Comparison of ENCODE assay signal across 10 cellular contexts in genomic region chr20:38893056-38893455, GRCh38. TPM values are rescaled to one million over a fixed set of nuclear protein-coding genes. Genes with fewer than 3 reads are reported as not detected.
DNase-seq lines count a peak whose midpoint lies in the region; ATAC-seq, FAIRE-seq and TF ChIP-seq lines count a peak whose summit lies in the region.
"Had no signal": no experiment of that assay in that cellular context is flagged by ENCODE, and none has a peak within 500 bp of the region (broad histone marks: within the 10 kb centered on the region; RNA-seq: fewer than 3 reads in every experiment).

No MANE protein-coding gene starts in this region.

- CTCF ChIA-PET in T-cell (lab: Charles Lee) (interaction anchor here (0.6 to 2.5 kb wide), 27 partner anchors 8 to 250 kb away, joined by 3 to 20 read pairs (median 4); partner anchors contain the start of gene PPP1R16B (in 1 of the 2)), endothelial cell of umbilical vein (lab: Charles Lee) (interaction anchor here (0.6 to 2.9 kb wide), 28 partner anchors 10 to 245 kb away, joined by 3 to 17 read pairs (median 4); partner anchors contain the start of genes DHX35, FAM83D and PPP1R16B)

- peaks cover 0 to 42% (median 37%) of the 10 kb centered on the region in 10 experiments; a peak in 17 of 20 replicates for H3K4me1 ChIP-seq in BLaER1 treated with 17β-estradiol and CSF1 and Interleukin-3, amounts not matched to agents 10 nM and 100 nM
- peaks cover 5% of the 10 kb centered on the region for H3K4me1 ChIP-seq in endothelial cell of umbilical vein (ENCODE audit: control insufficient read depth, extremely low read depth, insufficient read depth, low read length)
- no peaks in the 10 kb centered on the region for H3K4me1 ChIP-seq in ovary (ENCODE audit: insufficient read depth)

- no peaks in the 10 kb centered on the region for H3K9me3 Mint-ChIP-seq in T-cell

- no peak overlapping the region for H2AFZ ChIP-seq in endothelial cell of umbilical vein (ENCODE audit: low read depth, low read length)

- no peaks in the 10 kb centered on the region for H3K79me2 ChIP-seq in endothelial cell of umbilical vein (ENCODE audit: control insufficient read depth, insufficient read depth, low read length)

- H3K27ac Mint-ChIP-seq in T-cell, result peak overlapping the region; percentile 96

- H3K4me3 Mint-ChIP-seq in T-cell, result peak overlapping the region; percentile 10 to 61 (median 43)

- POLR2A ChIA-PET in T-cell (lab: Charles Lee), result interaction anchor here (0.5 to 0.8 kb wide), 6 partner anchors 37 to 86 kb away, joined by 3 to 10 read pairs (median 3); no protein-coding TSS in a partner anchor
- POLR2A ChIA-PET in endothelial cell of umbilical vein (lab: Charles Lee), result no interaction called here

- DNase-seq in T-cell, result peak in 1 of 34 experiments; percentile 15
- DNase-seq in endothelial cell of umbilical vein (ENCODE audit: low read depth, low spot score), result peak; percentile 25
- no peak for DNase-seq in ovary
- no peak for DNase-seq in NCI-H82 treated with DMSO at 0.1 percent for 48 hours (lab: John Stamatoyannopoulos, UW; ENCODE audit: unreplicated experiment)

- ATAC-seq in GM19395 (IDR thresholded peaks at IDR 0.05; ENCODE audit: unreplicated experiment) (peak; percentile 17), T-cell (replicated peaks in 1 of 4) (peak in 3 of 4 experiments; percentile 21 to 35 (median 28)), GM21367 (IDR thresholded peaks at IDR 0.05; ENCODE audit: unreplicated experiment) (no peak), GM19324 (IDR thresholded peaks at IDR 0.05; ENCODE audit: low FRiP score, unreplicated experiment) (no peak)

- H3K9me1 ChIP-seq in endothelial cell of umbilical vein (replicated peaks; ENCODE audit: control insufficient read depth, extremely low read depth, insufficient read depth, low read length), result no peaks in the 10 kb centered on the region

- WGBS in ovary, 3 donors, result 10 to 19% (median 17%) methylated on average over 4 of the region's 4 CpGs

- H3K9ac ChIP-seq in BLaER1 treated with 17β-estradiol and CSF1 and Interleukin-3, amounts not matched to agents 10 nM and 100 nM, result 0 out of 22 replicates have a peak overlapping the region, but pooled peaks of 2 of the 11 experiments have one; percentile 15 to 35
- no peak overlapping the region for H3K9ac ChIP-seq in endothelial cell of umbilical vein (replicated peaks; ENCODE audit: extremely low read depth, insufficient read depth, low read length)

- no peaks in the 10 kb centered on the region for H3K9me3 ChIP-seq in BLaER1 treated with 17β-estradiol and CSF1 and Interleukin-3, amounts not matched to agents 10 nM and 100 nM (replicated peaks in 1 of 11)
- no peaks in the 10 kb centered on the region for H3K9me3 ChIP-seq in endothelial cell of umbilical vein (replicated peaks; ENCODE audit: control insufficient read depth, insufficient read depth, low read length)
- no peaks in the 10 kb centered on the region for H3K9me3 ChIP-seq in ovary
- H3K9me3 ChIP-seq: body of pancreas had no signal

- no peak overlapping the region for H3K27ac ChIP-seq in BLaER1 treated with 17β-estradiol and CSF1 and Interleukin-3, amounts not matched to agents 10 nM and 100 nM
- H3K27ac ChIP-seq in endothelial cell of umbilical vein (ENCODE audit: insufficient read depth, low read depth, low read length) (no peak overlapping the region), ovary (no peak overlapping the region)
- H3K27ac ChIP-seq: epithelial cell of prostate had no signal

- no peak for TF ChIP-seq EP300 in ovary (IDR thresholded peaks at IDR 0.05)

- intact Hi-C loops in endothelial cell of umbilical vein (cut with micrococcal nuclease) (loop anchor here (1.0 to 2.0 kb wide), 3 partner anchors 64 to 247 kb away; no protein-coding TSS in a partner anchor), ovary (cut with DNase I) (loop anchor here in 2 of 4 donors (5.0 to 10.0 kb wide), 2 partner anchors 238 to 246 kb away; no protein-coding TSS in a partner anchor)

- H3K27me3 Mint-ChIP-seq in T-cell, result no peaks in the 10 kb centered on the region

- TF ChIP-seq POLR2A in endothelial cell of umbilical vein (IDR thresholded peaks at IDR 0.05; ENCODE audit: low read depth, low read length) (no peak), ovary (IDR thresholded peaks at IDR 0.05) (no peak)

- peaks cover 29% of the 10 kb centered on the region for H3K36me3 Mint-ChIP-seq in T-cell

- H3K4me2 ChIP-seq in BLaER1 treated with 17β-estradiol and CSF1 and Interleukin-3, amounts not matched to agents 10 nM and 100 nM, result peak overlapping the region in 8 of 11 experiments; percentile 38 to 80 (median 68); a peak in 16 of 22 replicates
- H3K4me2 ChIP-seq in endothelial cell of umbilical vein (ENCODE audit: insufficient read depth, low read length), result no peak overlapping the region

- dilution Hi-C loops in endothelial cell of umbilical vein (cut with MboI; ENCODE audit: extremely low pct_ligation_motif_present, low sequenced_read_pairs), result no loop called here

- H3K4me1 Mint-ChIP-seq in T-cell, result peaks cover 26 to 42% (median 34%) of the 10 kb centered on the region in 3 donors

- peaks cover 0 to 15% (median 0%) of the 10 kb centered on the region in 11 experiments; a peak in 5 of 22 replicates for H4K20me1 ChIP-seq in BLaER1 treated with 17β-estradiol and CSF1 and Interleukin-3, amounts not matched to agents 10 nM and 100 nM
- no peaks in the 10 kb centered on the region for H4K20me1 ChIP-seq in endothelial cell of umbilical vein (replicated peaks; ENCODE audit: control insufficient read depth, extremely low read depth, insufficient read depth, low read length)

- no TSS peak for BruUV-seq in endothelial cell of umbilical vein (replicated peaks; lab: Mats Ljungman, UMichigan)

- H3K36me3 ChIP-seq in BLaER1 treated with 17β-estradiol and CSF1 and Interleukin-3, amounts not matched to agents 10 nM and 100 nM, result peaks cover 0 to 7% (median 0%) of the 10 kb centered on the region in 11 experiments; a peak in 2 of 22 replicates
- H3K36me3 ChIP-seq in endothelial cell of umbilical vein (ENCODE audit: control insufficient read depth in 2 of 2, extremely low read depth in 1 of 2, insufficient read depth in 2 of 2, low read length in 2 of 2) (peaks cover 0 to 26% of the 10 kb centered on the region in 2 experiments), ovary (no peaks in the 10 kb centered on the region)

- FAIRE-seq in endothelial cell of umbilical vein (lab: Jason Lieb, UNC), result no peak

- H3K4me3 ChIP-seq in BLaER1 treated with 17β-estradiol and CSF1 and Interleukin-3, amounts not matched to agents 10 nM and 100 nM, result no peak overlapping the region
- H3K4me3 ChIP-seq in endothelial cell of umbilical vein (replicated peaks in 1 of 3; ENCODE audit: insufficient read depth in 1 of 3, low read depth in 1 of 3, low read length in 3 of 3) (no peak overlapping the region), ovary (no peak overlapping the region)
- H3K4me3 ChIP-seq: body of pancreas had no signal

- H3K27me3 ChIP-seq in BLaER1 treated with 17β-estradiol and CSF1 and Interleukin-3, amounts not matched to agents 10 nM and 100 nM, result no peaks in the 10 kb centered on the region
- no peaks in the 10 kb centered on the region for H3K27me3 ChIP-seq in endothelial cell of umbilical vein (ENCODE audit: control insufficient read depth in 2 of 2, insufficient read depth in 2 of 2, low read length in 2 of 2)
- H3K27me3 ChIP-seq in ovary, result no peaks in the 10 kb centered on the region
- H3K27me3 ChIP-seq: body of pancreas had no signal

- TF ChIP-seq CTCF in endothelial cell of umbilical vein (IDR thresholded peaks at IDR 0.05; ENCODE audit: extremely low read depth in 1 of 2, insufficient read depth in 1 of 2, low read depth in 1 of 2, low read length in 2 of 2) (no peak), ovary (IDR thresholded peaks at IDR 0.05) (no peak)

TF ChIP-seq in endothelial cell of umbilical vein, 7 proteins besides CTCF, POLR2A, EP300 and RAD21:
- TF ChIP-seq POLR2AphosphoS5 (IDR thresholded peaks at IDR 0.05; ENCODE audit: insufficient read depth, low read depth, low read length) (no peak), GATA2 (IDR thresholded peaks at IDR 0.05; ENCODE audit: insufficient read depth, insufficient read length, low read depth, low read length) (no peak), FOS (IDR thresholded peaks at IDR 0.05; ENCODE audit: borderline replicate concordance, insufficient read depth, low read length) (no peak), MAX (IDR thresholded peaks at IDR 0.05; ENCODE audit: insufficient read depth, insufficient read length) (no peak), EZH2 (IDR thresholded peaks at IDR 0.05; ENCODE audit: borderline replicate concordance, low read depth, low read length, severe bottlenecking) (no peak), JUN (IDR thresholded peaks at IDR 0.05; ENCODE audit: borderline replicate concordance, insufficient read depth, insufficient read length, low read depth) (no peak), MYC (IDR thresholded peaks at IDR 0.05; ENCODE audit: low read depth, low read length) (no peak)

RNA-seq across cellular contexts. Expression of gene FAM83D, which starts 33.2 kb away (rescaled TPM):
- total RNA-seq in T-cell, result 1 to 10 TPM; 1.3 to 4.0 (median 2.4) TPM
- 35.5 and 46.0 TPM in 2 replicates for total RNA-seq in endothelial cell of umbilical vein
- polyA plus RNA-seq in endothelial cell of umbilical vein, result 38.2 and 41.0 TPM in 2 replicates
- 47.3 and 52.7 TPM in 2 replicates for polyA plus RNA-seq in endothelial cell of umbilical vein (2011; cell fraction: cytosol; rRNA removed)
- 39.0 and 45.2 TPM in 2 replicates for polyA plus RNA-seq in endothelial cell of umbilical vein (2011; cell fraction: nucleus; rRNA removed)
- 17.4 and 39.7 TPM in 2 replicates for polyA plus RNA-seq in endothelial cell of umbilical vein (2012)
- polyA minus RNA-seq in endothelial cell of umbilical vein, result 28.5 and 35.0 TPM in 2 replicates
- polyA minus RNA-seq in endothelial cell of umbilical vein (2011; cell fraction: cytosol; rRNA and poly(A)+ RNA removed), result 57.0 TPM
- 18.4 and 21.3 TPM in 2 replicates for polyA minus RNA-seq in endothelial cell of umbilical vein (2011; cell fraction: nucleus; rRNA and poly(A)+ RNA removed)
- under 1 TPM in 6 of 7 donors, not detected in 1; 0.18 to 0.80 (median 0.56) TPM for total RNA-seq in ovary
- polyA plus RNA-seq in ovary, result 1 to 10 TPM in 1 of 2 donors, under 1 TPM in 1; 0.52 to 2.5 TPM

Comparison
In these comparisons a context has a peak if more than half of its experiments do, and no peak if none do; other contexts are left out.
1. ATAC-seq: peak in GM19395 (single experiment) and T-cell (3 of 4); none in GM21367 (single experiment) and GM19324 (single experiment).